ENCODE assay signal across 1 cellular context in the genomic region with DNA sequence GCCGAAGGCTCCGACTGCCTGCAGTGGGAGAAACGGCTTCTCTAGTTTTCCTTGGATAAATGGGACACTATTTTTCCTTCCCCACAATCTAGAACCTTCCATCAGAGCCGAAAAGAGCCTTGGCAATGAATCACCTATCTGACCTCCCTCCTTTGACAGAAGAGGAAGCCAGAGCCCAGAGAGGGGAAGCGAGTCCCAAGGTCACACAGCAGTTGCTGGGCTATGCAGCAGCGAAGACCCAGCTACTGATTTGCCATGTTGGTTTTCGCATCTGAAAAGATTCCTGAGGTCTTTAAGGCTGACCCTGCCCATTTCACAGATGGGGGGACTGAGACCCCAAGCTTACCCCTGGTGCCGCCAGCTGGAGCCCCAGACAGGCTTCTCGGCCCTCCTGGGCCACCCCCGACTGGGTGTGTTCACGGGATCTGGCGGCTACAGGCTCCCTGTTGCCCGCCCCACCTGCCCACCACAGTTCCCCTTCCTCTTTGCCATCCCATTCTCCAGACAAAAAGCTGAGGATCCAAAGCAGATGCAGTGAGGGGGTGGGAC.
TF ChIP-seq lines count a peak whose summit lies in the region.

No MANE protein-coding gene starts in this region.

TF ChIP-seq in SK-N-SH, 30 proteins besides CTCF, POLR2A, EP300 and RAD21 (continued from another document):
- TF ChIP-seq, protein P1, sequence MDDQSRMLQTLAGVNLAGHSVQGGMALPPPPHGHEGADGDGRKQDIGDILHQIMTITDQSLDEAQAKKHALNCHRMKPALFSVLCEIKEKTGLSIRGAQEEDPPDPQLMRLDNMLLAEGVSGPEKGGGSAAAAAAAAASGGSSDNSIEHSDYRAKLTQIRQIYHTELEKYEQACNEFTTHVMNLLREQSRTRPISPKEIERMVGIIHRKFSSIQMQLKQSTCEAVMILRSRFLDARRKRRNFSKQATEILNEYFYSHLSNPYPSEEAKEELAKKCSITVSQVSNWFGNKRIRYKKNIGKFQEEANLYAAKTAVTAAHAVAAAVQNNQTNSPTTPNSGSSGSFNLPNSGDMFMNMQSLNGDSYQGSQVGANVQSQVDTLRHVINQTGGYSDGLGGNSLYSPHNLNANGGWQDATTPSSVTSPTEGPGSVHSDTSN (IDR thresholded peaks at IDR 0.05) = no peak
- TF ChIP-seq, protein P2, sequence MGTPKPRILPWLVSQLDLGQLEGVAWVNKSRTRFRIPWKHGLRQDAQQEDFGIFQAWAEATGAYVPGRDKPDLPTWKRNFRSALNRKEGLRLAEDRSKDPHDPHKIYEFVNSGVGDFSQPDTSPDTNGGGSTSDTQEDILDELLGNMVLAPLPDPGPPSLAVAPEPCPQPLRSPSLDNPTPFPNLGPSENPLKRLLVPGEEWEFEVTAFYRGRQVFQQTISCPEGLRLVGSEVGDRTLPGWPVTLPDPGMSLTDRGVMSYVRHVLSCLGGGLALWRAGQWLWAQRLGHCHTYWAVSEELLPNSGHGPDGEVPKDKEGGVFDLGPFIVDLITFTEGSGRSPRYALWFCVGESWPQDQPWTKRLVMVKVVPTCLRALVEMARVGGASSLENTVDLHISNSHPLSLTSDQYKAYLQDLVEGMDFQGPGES (IDR thresholded peaks at IDR 0.05; ENCODE audit: low read depth, low read length) = no peak
- no peak for TF ChIP-seq FOXJ3 (CRISPR knock-in tag; IDR thresholded peaks at IDR 0.05)
- no peak for TF ChIP-seq RFX5 (IDR thresholded peaks at IDR 0.05; ENCODE audit: low read length)
- no peak for TF ChIP-seq YY1 (IDR thresholded peaks at IDR 0.05; ENCODE audit: low read depth)
- TF ChIP-seq MXI1 (IDR thresholded peaks at IDR 0.05; ENCODE audit: low read depth, low read length) = no peak
- no peak for TF ChIP-seq FOSL2 (IDR thresholded peaks at IDR 0.05; ENCODE audit: borderline replicate concordance, low read depth)
- no peak for TF ChIP-seq JUND (IDR thresholded peaks at IDR 0.05)
- TF ChIP-seq RXRA (IDR thresholded peaks at IDR 0.05; ENCODE audit: borderline replicate concordance, low read depth) = no peak
- no peak for TF ChIP-seq TAF1 (IDR thresholded peaks at IDR 0.05; ENCODE audit: borderline replicate concordance, low read depth, low read length)
- TF ChIP-seq GABPA (IDR thresholded peaks at IDR 0.05; ENCODE audit: low read depth) = no peak
- TF ChIP-seq, protein P3, sequence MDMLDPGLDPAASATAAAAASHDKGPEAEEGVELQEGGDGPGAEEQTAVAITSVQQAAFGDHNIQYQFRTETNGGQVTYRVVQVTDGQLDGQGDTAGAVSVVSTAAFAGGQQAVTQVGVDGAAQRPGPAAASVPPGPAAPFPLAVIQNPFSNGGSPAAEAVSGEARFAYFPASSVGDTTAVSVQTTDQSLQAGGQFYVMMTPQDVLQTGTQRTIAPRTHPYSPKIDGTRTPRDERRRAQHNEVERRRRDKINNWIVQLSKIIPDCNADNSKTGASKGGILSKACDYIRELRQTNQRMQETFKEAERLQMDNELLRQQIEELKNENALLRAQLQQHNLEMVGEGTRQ (IDR thresholded peaks at IDR 0.05; ENCODE audit: borderline replicate concordance, low read depth, low read length) = no peak
- TF ChIP-seq CHD2 (IDR thresholded peaks at IDR 0.05; ENCODE audit: low read length, partially characterized antibody) = no peak
- TF ChIP-seq FOXM1 (IDR thresholded peaks at IDR 0.05; ENCODE audit: low read depth) = no peak
- no peak for TF ChIP-seq EZH2phosphoT487 (IDR thresholded peaks at IDR 0.05; ENCODE audit: borderline replicate concordance, low read depth)
- TF ChIP-seq, protein P4, sequence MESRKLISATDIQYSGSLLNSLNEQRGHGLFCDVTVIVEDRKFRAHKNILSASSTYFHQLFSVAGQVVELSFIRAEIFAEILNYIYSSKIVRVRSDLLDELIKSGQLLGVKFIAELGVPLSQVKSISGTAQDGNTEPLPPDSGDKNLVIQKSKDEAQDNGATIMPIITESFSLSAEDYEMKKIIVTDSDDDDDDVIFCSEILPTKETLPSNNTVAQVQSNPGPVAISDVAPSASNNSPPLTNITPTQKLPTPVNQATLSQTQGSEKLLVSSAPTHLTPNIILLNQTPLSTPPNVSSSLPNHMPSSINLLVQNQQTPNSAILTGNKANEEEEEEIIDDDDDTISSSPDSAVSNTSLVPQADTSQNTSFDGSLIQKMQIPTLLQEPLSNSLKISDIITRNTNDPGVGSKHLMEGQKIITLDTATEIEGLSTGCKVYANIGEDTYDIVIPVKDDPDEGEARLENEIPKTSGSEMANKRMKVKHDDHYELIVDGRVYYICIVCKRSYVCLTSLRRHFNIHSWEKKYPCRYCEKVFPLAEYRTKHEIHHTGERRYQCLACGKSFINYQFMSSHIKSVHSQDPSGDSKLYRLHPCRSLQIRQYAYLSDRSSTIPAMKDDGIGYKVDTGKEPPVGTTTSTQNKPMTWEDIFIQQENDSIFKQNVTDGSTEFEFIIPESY (IDR thresholded peaks at IDR 0.05; ENCODE audit: borderline replicate concordance, low read depth) = no peak
